15 cellular contexts compared by ENCODE assay signal in the genomic region with DNA sequence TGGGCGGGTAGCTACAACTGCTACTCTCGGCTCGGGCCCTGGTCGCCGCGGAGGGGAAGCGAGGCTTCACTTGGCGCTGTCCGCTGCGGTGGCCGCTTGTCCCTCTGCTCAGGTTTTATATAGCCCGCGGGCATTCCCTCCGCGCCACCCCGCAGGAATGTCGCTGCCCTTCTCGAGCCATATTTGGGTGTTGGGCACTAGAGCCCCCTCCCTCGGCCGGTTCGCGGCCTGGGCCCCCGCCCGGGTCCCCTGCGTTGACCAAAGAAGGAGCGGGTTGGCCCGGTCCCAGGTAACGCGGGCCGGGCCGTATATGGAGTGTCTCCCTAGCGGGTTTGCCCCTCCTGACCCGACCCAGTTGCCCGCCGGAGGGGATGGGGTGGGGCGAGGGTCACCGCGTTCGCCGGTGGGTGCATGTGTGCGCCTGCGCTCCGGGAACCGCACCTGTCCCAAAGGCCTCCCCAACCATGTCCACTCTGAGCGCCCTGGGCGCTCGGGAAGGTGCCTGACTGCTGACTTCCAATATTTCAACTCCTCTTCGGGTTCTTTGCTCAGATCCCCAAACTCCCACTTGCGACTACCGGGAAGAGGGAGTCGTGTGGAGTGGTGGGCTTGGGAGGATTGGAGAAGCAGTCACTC. TPM values are rescaled to one million over a fixed set of nuclear protein-coding genes. Genes with fewer than 3 reads are reported as not detected.
DNase-seq lines count a peak whose midpoint lies in the region; ATAC-seq, FAIRE-seq and TF ChIP-seq lines count a peak whose summit lies in the region.
"Had no signal": no experiment of that assay in that cellular context is flagged by ENCODE, and none has a peak within 500 bp of the region (broad histone marks: within the 10 kb centered on the region; RNA-seq: fewer than 3 reads in every experiment).

A gene (minus strand): TSS at position 90 of the 636 bp plus-strand sequence. CDS start 979 bp downstream, outside the sequence.

- DNase-seq in endothelial cell of umbilical vein (ENCODE audit: low read depth, low spot score) (no peak), left lobe of liver (ENCODE audit: low spot score) (no peak), small intestine (no peak), ascending aorta (ENCODE audit: low spot score in 2 of 2) (no peak), transverse colon (no peak), D721Med (ENCODE audit: insufficient read length, low spot score) (no peak), AG08395 (ENCODE audit: low spot score) (no peak)
- DNase-seq: activated CD4-positive, alpha-beta memory T cell treated with anti-CD3 and anti-CD28 coated beads for 36 hours; CD4-positive, alpha-beta T cell; NCI-H226 had no signal

- peak; percentile 9 for ATAC-seq in left lobe of liver
- ATAC-seq: left lung had no signal

- no peaks in the 10 kb centered on the region for H3K9me1 ChIP-seq in endothelial cell of umbilical vein (replicated peaks; ENCODE audit: control insufficient read depth, extremely low read depth, insufficient read depth, low read length)

- H4K20me1 ChIP-seq in endothelial cell of umbilical vein (replicated peaks; ENCODE audit: control insufficient read depth, extremely low read depth, insufficient read depth, low read length): no peaks in the 10 kb centered on the region

- dilution Hi-C loops in endothelial cell of umbilical vein (cut with MboI; ENCODE audit: extremely low pct_ligation_motif_present, low sequenced_read_pairs): no loop called here

- peaks cover 43 to 56% of the 10 kb centered on the region in 2 experiments for H3K27me3 ChIP-seq in endothelial cell of umbilical vein (ENCODE audit: control insufficient read depth in 2 of 2, insufficient read depth in 2 of 2, low read length in 2 of 2)
- peaks cover 19 to 46% of the 10 kb centered on the region in 2 donors for H3K27me3 ChIP-seq in small intestine (ENCODE audit: control insufficient read depth in 2 of 2, insufficient read depth in 2 of 2, low read length in 2 of 2)
- peaks cover 22% of the 10 kb centered on the region for H3K27me3 ChIP-seq in ascending aorta
- H3K27me3 ChIP-seq in transverse colon: peaks cover 79% of the 10 kb centered on the region

- H3K36me3 ChIP-seq in endothelial cell of umbilical vein (ENCODE audit: control insufficient read depth in 2 of 2, extremely low read depth in 1 of 2, insufficient read depth in 2 of 2, low read length in 2 of 2) (no peaks in the 10 kb centered on the region), small intestine (ENCODE audit: control insufficient read depth in 2 of 2, insufficient read depth in 2 of 2, low read length in 2 of 2) (no peaks in the 10 kb centered on the region), ascending aorta (no peaks in the 10 kb centered on the region), transverse colon (no peaks in the 10 kb centered on the region)
- H3K36me3 ChIP-seq: left lung had no signal

- H3K4me2 ChIP-seq in endothelial cell of umbilical vein (ENCODE audit: insufficient read depth, low read length): no peak within 1 kb of the TSS

- TF ChIP-seq EP300 in Ishikawa (IDR thresholded peaks at IDR 0.05; ENCODE audit: borderline replicate concordance) (no peak), transverse colon (IDR thresholded peaks at IDR 0.05; ENCODE audit: low read depth) (no peak)

- 3 to 5% (median 4%) methylated on average over 49 to 51 of the region's 51 CpGs for WGBS in small intestine, 3 donors
- WGBS in transverse colon (ENCODE audit: low coverage in 1 of 2), 2 donors: 12% methylated on average over 34 of the region's 51 CpGs; no CpG with 5 or more reads in 1 of the 2 donors

- H3K27ac ChIP-seq in endothelial cell of umbilical vein (ENCODE audit: insufficient read depth, low read depth, low read length) (no peak within 1 kb of the TSS), small intestine (ENCODE audit: low read depth in 1 of 2, low read length in 1 of 2) (no peak within 1 kb of the TSS), ascending aorta (no peak within 1 kb of the TSS), transverse colon (no peak within 1 kb of the TSS)
- H3K27ac ChIP-seq: left lung, parathyroid adenoma had no signal

- no peak within 1 kb of the TSS for H3K4me3 ChIP-seq in endothelial cell of umbilical vein (replicated peaks in 1 of 3; ENCODE audit: insufficient read depth in 1 of 3, low read depth in 1 of 3, low read length in 3 of 3)
- no peak within 1 kb of the TSS for H3K4me3 ChIP-seq in small intestine (ENCODE audit: low read depth in 1 of 2, low read length in 2 of 2)
- H3K4me3 ChIP-seq in ascending aorta: peak within 1 kb of the TSS in 1 of 2 donors; percentile 43
- no peak within 1 kb of the TSS for H3K4me3 ChIP-seq in transverse colon
- H3K4me3 ChIP-seq: left lung had no signal

- H3K9me3 ChIP-seq in endothelial cell of umbilical vein (replicated peaks; ENCODE audit: control insufficient read depth, insufficient read depth, low read length) (no peaks in the 10 kb centered on the region), small intestine (ENCODE audit: control insufficient read depth, low read depth) (no peaks in the 10 kb centered on the region), ascending aorta (no peaks in the 10 kb centered on the region), transverse colon (no peaks in the 10 kb centered on the region)
- H3K9me3 ChIP-seq: left lung had no signal

- no peak for TF ChIP-seq RAD21 in Ishikawa (IDR thresholded peaks at IDR 0.05; ENCODE audit: low read depth)

- intact Hi-C loops in endothelial cell of umbilical vein (cut with micrococcal nuclease): loop anchor here (5.0 kb wide), 2 partner anchors 92 to 177 kb away; a partner anchor contains a TSS
- intact Hi-C loops in ascending aorta (cut with DNase I): no loop called here
- intact Hi-C loops in transverse colon (cut with DNase I; ENCODE audit: low total_unique reads): no loop called here

- in situ Hi-C loops in transverse colon (cut with MboI; ENCODE audit: low pct_ligation_motif_present in 1 of 4, low pct_unique_long_range_greater_than_20kb in 1 of 4, low sequenced_read_pairs in 3 of 4): no loop called here

- BruUV-seq in endothelial cell of umbilical vein (replicated peaks; lab: Mats Ljungman, UMichigan): no TSS peak

- POLR2A ChIA-PET in endothelial cell of umbilical vein (lab: Charles Lee): no interaction called here

- CTCF ChIA-PET in endothelial cell of umbilical vein (lab: Charles Lee): no interaction called here

- FAIRE-seq in endothelial cell of umbilical vein (lab: Jason Lieb, UNC) (no peak), small intestine (lab: Jason Lieb, UNC) (no peak), D721Med (lab: Jason Lieb, UNC) (no peak)
- FAIRE-seq: colon had no signal

- H2AFZ ChIP-seq in endothelial cell of umbilical vein (ENCODE audit: low read depth, low read length): no peak within 1 kb of the TSS
- H2AFZ ChIP-seq: parathyroid adenoma had no signal

- H3K9ac ChIP-seq in endothelial cell of umbilical vein (replicated peaks; ENCODE audit: extremely low read depth, insufficient read depth, low read length): no peak within 1 kb of the TSS
- H3K9ac ChIP-seq: parathyroid adenoma had no signal

- H3K4me1 ChIP-seq in endothelial cell of umbilical vein (ENCODE audit: control insufficient read depth, extremely low read depth, insufficient read depth, low read length): no peaks in the 10 kb centered on the region
- no peaks in the 10 kb centered on the region for H3K4me1 ChIP-seq in small intestine (ENCODE audit: control insufficient read depth in 2 of 2, insufficient read depth in 1 of 2, low read depth in 1 of 2, low read length in 1 of 2)
- H3K4me1 ChIP-seq in ascending aorta: peaks cover 5 to 21% of the 10 kb centered on the region in 2 donors
- H3K4me1 ChIP-seq in transverse colon: peaks cover 10 to 31% (median 23%) of the 10 kb centered on the region in 4 donors

- H3K79me2 ChIP-seq in endothelial cell of umbilical vein (ENCODE audit: control insufficient read depth, insufficient read depth, low read length): no peaks in the 10 kb centered on the region
- H3K79me2 ChIP-seq: parathyroid adenoma had no signal

- TF ChIP-seq CTCF in endothelial cell of umbilical vein (IDR thresholded peaks at IDR 0.05; ENCODE audit: extremely low read depth in 1 of 2, insufficient read depth in 1 of 2, low read depth in 1 of 2, low read length in 2 of 2) (no peak), ascending aorta (IDR thresholded peaks at IDR 0.05) (no peak), transverse colon (IDR thresholded peaks at IDR 0.05) (no peak), D721Med (IDR thresholded peaks at IDR 0.05; ENCODE audit: insufficient read depth, missing control alignments) (no peak)

- TF ChIP-seq POLR2A in endothelial cell of umbilical vein (IDR thresholded peaks at IDR 0.05; ENCODE audit: low read depth, low read length): no peak
- TF ChIP-seq POLR2A in transverse colon (IDR thresholded peaks at IDR 0.05): no peak

TF ChIP-seq in endothelial cell of umbilical vein, 7 proteins besides CTCF, POLR2A, EP300 and RAD21:
- TF ChIP-seq EZH2 (IDR thresholded peaks at IDR 0.05; ENCODE audit: borderline replicate concordance, low read depth, low read length, severe bottlenecking) (peak; percentile 30), JUN (IDR thresholded peaks at IDR 0.05; ENCODE audit: borderline replicate concordance, insufficient read depth, insufficient read length, low read depth) (no peak), FOS (IDR thresholded peaks at IDR 0.05; ENCODE audit: borderline replicate concordance, insufficient read depth, low read length) (no peak), GATA2 (IDR thresholded peaks at IDR 0.05; ENCODE audit: insufficient read depth, insufficient read length, low read depth, low read length) (no peak), MYC (IDR thresholded peaks at IDR 0.05; ENCODE audit: low read depth, low read length) (no peak), POLR2AphosphoS5 (IDR thresholded peaks at IDR 0.05; ENCODE audit: insufficient read depth, low read depth, low read length) (no peak)
- TF ChIP-seq, protein P1, sequence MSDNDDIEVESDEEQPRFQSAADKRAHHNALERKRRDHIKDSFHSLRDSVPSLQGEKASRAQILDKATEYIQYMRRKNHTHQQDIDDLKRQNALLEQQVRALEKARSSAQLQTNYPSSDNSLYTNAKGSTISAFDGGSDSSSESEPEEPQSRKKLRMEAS (IDR thresholded peaks at IDR 0.05; ENCODE audit: insufficient read depth, insufficient read length): no peak
TF ChIP-seq in endothelial cell of umbilical vein: peak in this region for 1.

RNA-seq across cellular contexts. Expression of the gene that starts here (rescaled TPM):
- total RNA-seq in endothelial cell of umbilical vein (0.22 TPM in 1 of 2 replicates, not detected in the other), left lobe of liver (not detected), ascending aorta (not detected), transverse colon (10 to 100 TPM in 1 of 4 donors, under 1 TPM in 1, not detected in 2; 0.95 to 17.5 TPM)
- polyA plus RNA-seq in endothelial cell of umbilical vein (0.24 and 0.33 TPM in 2 replicates), small intestine (10 to 100 TPM in 2 of 3 donors, under 1 TPM in 1; 0.33 to 37.3 (median 25.7) TPM)
- 0.07 and 0.18 TPM in 2 replicates for polyA plus RNA-seq in endothelial cell of umbilical vein (2011; cell fraction: cytosol; rRNA removed)
- 0.84 and 0.93 TPM in 2 replicates for polyA plus RNA-seq in endothelial cell of umbilical vein (2011; cell fraction: nucleus; rRNA removed)
- polyA plus RNA-seq in endothelial cell of umbilical vein (2012): 0.16 TPM in 1 of 2 replicates, not detected in the other
- not detected in 2 replicates for polyA minus RNA-seq in endothelial cell of umbilical vein
- polyA minus RNA-seq in endothelial cell of umbilical vein (2011; cell fraction: cytosol; rRNA and poly(A)+ RNA removed): not detected
- polyA minus RNA-seq in endothelial cell of umbilical vein (2011; cell fraction: nucleus; rRNA and poly(A)+ RNA removed): 0.29 TPM in 1 of 2 replicates, not detected in the other
- total RNA-seq: activated CD4-positive, alpha-beta memory T cell treated with anti-CD3 and anti-CD28 coated beads for 36 hours; CD4-positive, alpha-beta T cell; T-helper 2 cell treated with Interferon-gamma antibody and Interleukin-4, amounts not matched to agents 100 ng/mL and 5 ng/mL, for 36 hours had no signal

Comparison
In these comparisons a context has a peak if more than half of its experiments do, and no peak if none do; other contexts are left out.
1. Peak in ATAC-seq in left lobe of liver; RNA of the gene not detected or under 1 TPM.